Comparison of ENCODE assay signal across 17 cellular contexts in genomic region chr13:98892821-98893220, GRCh38.
DNase-seq lines count a peak whose midpoint lies in the region; ATAC-seq and TF ChIP-seq lines count a peak whose summit lies in the region.
"Had no signal": no experiment of that assay in that cellular context is flagged by ENCODE, and none has a peak within 500 bp of the region (broad histone marks: within the 10 kb centered on the region; RNA-seq: fewer than 3 reads in every experiment).

No MANE protein-coding gene starts in this region.

- no peak for TF ChIP-seq CTCF in nephron progenitor cell (IDR thresholded peaks at IDR 0.05)

- H3K27ac Mint-ChIP-seq in central memory CD8-positive, alpha-beta T cell (ENCODE audit: low read depth) = peak overlapping the region; percentile 54
- peak overlapping the region; percentile 80 for H3K27ac Mint-ChIP-seq in nephron progenitor cell
- H3K27ac Mint-ChIP-seq in activated CD4-positive, alpha-beta T cell treated with anti-CD3 and anti-CD28 coated beads, Interleukin-2, amount 10 ng/mL, durations not matched to agents 7 days and 5 days = no peak overlapping the region
- H3K27ac Mint-ChIP-seq: effector memory CD8-positive, alpha-beta T cell; stimulated activated memory B cell treated with anti-CD40 and anti-IgM and Interleukin-4, amounts not matched to agents 10 μg/mL and 1 μg/mL and 100 μg/mL, for 72 hours had no signal

- no peak for ATAC-seq in central memory CD8-positive, alpha-beta T cell (replicated peaks; ENCODE audit: extremely low read depth, poor library complexity, severe bottlenecking)
- ATAC-seq: effector memory CD8-positive, alpha-beta T cell; stimulated activated memory B cell treated with anti-CD40 and anti-IgM and Interleukin-4, amounts not matched to agents 10 μg/mL and 1 μg/mL and 100 μg/mL, for 72 hours had no signal

- DNase-seq in NCI-H1436 treated with DMSO at 0.1 percent for 48 hours (lab: John Stamatoyannopoulos, UW) (peak; percentile 6), NCI-H1436 (lab: John Stamatoyannopoulos, UW) (no peak), NOMO-1 (lab: John Stamatoyannopoulos, UW; ENCODE audit: unreplicated experiment in 2 of 2) (peak; percentile 72 to 93), nephron progenitor cell (no peak), CD1c-positive myeloid dendritic cell (ENCODE audit: extremely low spot score) (no peak), NCI-H128 (lab: John Stamatoyannopoulos, UW; ENCODE audit: unreplicated experiment) (no peak)
- no peak for DNase-seq in central memory CD8-positive, alpha-beta T cell (ENCODE audit: low spot score in 2 of 2)
- DNase-seq in activated CD4-positive, alpha-beta T cell treated with anti-CD3 and anti-CD28 coated beads, Interleukin-2, amount 10 ng/mL, durations not matched to agents 7 days and 5 days = no peak
- DNase-seq: activated naive CD4-positive, alpha-beta T cell; aorta; BE2C; effector memory CD8-positive, alpha-beta T cell; hippocampal formation; kidney; NCI-H1048; NCI-H2171 treated with DMSO at 0.1 percent for 48 hours had no signal

- H3K27me3 Mint-ChIP-seq in central memory CD8-positive, alpha-beta T cell = no peaks in the 10 kb centered on the region
- H3K27me3 Mint-ChIP-seq in nephron progenitor cell (ENCODE audit: low read depth, poor library complexity) = no peaks in the 10 kb centered on the region
- no peaks in the 10 kb centered on the region for H3K27me3 Mint-ChIP-seq in activated CD4-positive, alpha-beta T cell treated with anti-CD3 and anti-CD28 coated beads, Interleukin-2, amount 10 ng/mL, durations not matched to agents 7 days and 5 days
- H3K27me3 Mint-ChIP-seq: effector memory CD8-positive, alpha-beta T cell; stimulated activated memory B cell treated with anti-CD40 and anti-IgM and Interleukin-4, amounts not matched to agents 10 μg/mL and 1 μg/mL and 100 μg/mL, for 72 hours had no signal

- peaks cover 9% of the 10 kb centered on the region for H3K36me3 Mint-ChIP-seq in central memory CD8-positive, alpha-beta T cell (ENCODE audit: insufficient read depth)
- no peaks in the 10 kb centered on the region for H3K36me3 Mint-ChIP-seq in nephron progenitor cell (ENCODE audit: low read depth)
- peaks cover 62% of the 10 kb centered on the region for H3K36me3 Mint-ChIP-seq in activated CD4-positive, alpha-beta T cell treated with anti-CD3 and anti-CD28 coated beads, Interleukin-2, amount 10 ng/mL, durations not matched to agents 7 days and 5 days (ENCODE audit: low read depth)

- CTCF ChIA-PET in activated CD4-positive, alpha-beta T cell treated with anti-CD3 and anti-CD28 coated beads, Interleukin-2, amount 10 ng/mL, durations not matched to agents 7 days and 5 days (lab: Charles Lee) = interaction anchor here (1.1 kb wide), 1 partner anchor 9 kb away, joined by 3 read pairs; no protein-coding TSS in a partner anchor

- H3K9me3 Mint-ChIP-seq in central memory CD8-positive, alpha-beta T cell = no peaks in the 10 kb centered on the region
- no peaks in the 10 kb centered on the region for H3K9me3 Mint-ChIP-seq in nephron progenitor cell
- no peaks in the 10 kb centered on the region for H3K9me3 Mint-ChIP-seq in activated CD4-positive, alpha-beta T cell treated with anti-CD3 and anti-CD28 coated beads, Interleukin-2, amount 10 ng/mL, durations not matched to agents 7 days and 5 days
- H3K9me3 Mint-ChIP-seq: effector memory CD8-positive, alpha-beta T cell; stimulated activated memory B cell treated with anti-CD40 and anti-IgM and Interleukin-4, amounts not matched to agents 10 μg/mL and 1 μg/mL and 100 μg/mL, for 72 hours had no signal

- peaks cover 5% of the 10 kb centered on the region for H3K4me1 Mint-ChIP-seq in central memory CD8-positive, alpha-beta T cell
- H3K4me1 Mint-ChIP-seq in nephron progenitor cell = peaks cover 54% of the 10 kb centered on the region
- H3K4me1 Mint-ChIP-seq in activated CD4-positive, alpha-beta T cell treated with anti-CD3 and anti-CD28 coated beads, Interleukin-2, amount 10 ng/mL, durations not matched to agents 7 days and 5 days = peaks cover 21% of the 10 kb centered on the region

- POLR2A ChIA-PET in activated CD4-positive, alpha-beta T cell treated with anti-CD3 and anti-CD28 coated beads, Interleukin-2, amount 10 ng/mL, durations not matched to agents 7 days and 5 days (lab: Charles Lee) = no interaction called here

- no peak overlapping the region for H3K4me3 Mint-ChIP-seq in central memory CD8-positive, alpha-beta T cell
- peak overlapping the region; percentile 0 for H3K4me3 Mint-ChIP-seq in nephron progenitor cell
- H3K4me3 Mint-ChIP-seq in activated CD4-positive, alpha-beta T cell treated with anti-CD3 and anti-CD28 coated beads, Interleukin-2, amount 10 ng/mL, durations not matched to agents 7 days and 5 days = no peak overlapping the region
- H3K4me3 Mint-ChIP-seq: effector memory CD8-positive, alpha-beta T cell; stimulated activated memory B cell treated with anti-CD40 and anti-IgM and Interleukin-4, amounts not matched to agents 10 μg/mL and 1 μg/mL and 100 μg/mL, for 72 hours had no signal

Comparison
In these comparisons a context has a peak if more than half of its experiments do, and no peak if none do; other contexts are left out.
1. DNase-seq: peak in NCI-H1436 treated with DMSO at 0.1 percent for 48 hours (single experiment) and NOMO-1 (2 of 2); none in NCI-H1436 (single experiment), central memory CD8-positive, alpha-beta T cell (0 of 2), nephron progenitor cell (single experiment), CD1c-positive myeloid dendritic cell (single experiment), activated CD4-positive, alpha-beta T cell treated with anti-CD3 and anti-CD28 coated beads, Interleukin-2, amount 10 ng/mL, durations not matched to agents 7 days and 5 days (single experiment) and NCI-H128 (single experiment).